ENCODE assay signal across 1 cellular context in genomic region chr10:4867109-4867519, GRCh38.
TF ChIP-seq lines count a peak whose summit lies in the region.

No MANE protein-coding gene starts in this region.

TF ChIP-seq in K562, 482 proteins besides CTCF, POLR2A, EP300 and RAD21 (continued from another document and continues in another):
- TF ChIP-seq GTF2B (IDR thresholded peaks at IDR 0.05; ENCODE audit: extremely low read depth, insufficient read length) (no peak), TAF15 (IDR thresholded peaks at IDR 0.05; ENCODE audit: low read depth, low read length) (no peak), NFE2 (IDR thresholded peaks at IDR 0.05; ENCODE audit: low read depth) (no peak), MCM7 (IDR thresholded peaks at IDR 0.05) (no peak), ATF2 (CRISPR knock-in tag; IDR thresholded peaks at IDR 0.05) (no peak), CBFA2T2 (conservative IDR thresholded peaks at IDR 0.05) (no peak), HDAC1 (IDR thresholded peaks at IDR 0.05) (no peak), TSHZ1 (CRISPR knock-in tag; IDR thresholded peaks at IDR 0.05) (peak; percentile 73), HMGXB4 (CRISPR knock-in tag; IDR thresholded peaks at IDR 0.05) (no peak), HSF4 (CRISPR knock-in tag; IDR thresholded peaks at IDR 0.05; ENCODE audit: borderline replicate concordance) (peak; percentile 86; the same call in 1 of the 2 replicates), SMARCC2 (IDR thresholded peaks at IDR 0.05; ENCODE audit: low read depth) (no peak), NR2F6 (CRISPR knock-in tag; IDR thresholded peaks at IDR 0.05) (0 out of 2 replicates have a peak, but pooled peaks have one; percentile 51), PRDM10 (IDR thresholded peaks at IDR 0.05; ENCODE audit: partially characterized antibody) (no peak), SIN3A (IDR thresholded peaks at IDR 0.05; ENCODE audit: borderline replicate concordance in 2 of 2, control insufficient read depth in 1 of 2, low read depth in 2 of 2, low read length in 2 of 2) (no peak), ZNF507 (tag; conservative IDR thresholded peaks at IDR 0.05) (no peak; the same call in 1 of the 2 replicates), ZNF518B (CRISPR knock-in tag; IDR thresholded peaks at IDR 0.05) (no peak), DDX20 (tag; IDR thresholded peaks at IDR 0.05; ENCODE audit: low read depth) (peak; percentile 91), HDAC3 (IDR thresholded peaks at IDR 0.05; ENCODE audit: borderline replicate concordance, partially characterized antibody) (no peak), RBM17 (IDR thresholded peaks at IDR 0.05; ENCODE audit: borderline replicate concordance, low read depth, low read length) (no peak), TSC22D4 (tag; IDR thresholded peaks at IDR 0.05) (no peak), RFX7 (CRISPR knock-in tag; IDR thresholded peaks at IDR 0.05) (0 out of 2 replicates have a peak, but pooled peaks have one; percentile 41), CGGBP1 (CRISPR knock-in tag; IDR thresholded peaks at IDR 0.05) (no peak), NCOA2 (IDR thresholded peaks at IDR 0.05; ENCODE audit: partially characterized antibody in 2 of 2) (no peak), HIVEP1 (CRISPR knock-in tag; IDR thresholded peaks at IDR 0.05) (peak; percentile 77; the same call in 1 of the 2 replicates), FUS (optimal IDR thresholded peaks at IDR 0.05; ENCODE audit: low read depth, low read length) (no peak), TRIM25 (IDR thresholded peaks at IDR 0.05; ENCODE audit: borderline replicate concordance) (no peak), ZBTB1 (CRISPR knock-in tag; IDR thresholded peaks at IDR 0.05; ENCODE audit: borderline replicate concordance, low read depth) (no peak), ZNF24 (IDR thresholded peaks at IDR 0.05) (no peak), HNRNPH1 (optimal IDR thresholded peaks at IDR 0.05; ENCODE audit: low read depth, low read length) (no peak), BCL6 (CRISPR knock-in tag; IDR thresholded peaks at IDR 0.05) (no peak), E2F6 (IDR thresholded peaks at IDR 0.05; ENCODE audit: borderline replicate concordance in 1 of 2, extremely low read depth in 1 of 2, insufficient read depth in 1 of 2, insufficient read length in 1 of 2, low read depth in 1 of 2, low read length in 1 of 2, poor library complexity in 1 of 2, severe bottlenecking in 1 of 2) (no peak), SNAPC5 (CRISPR knock-in tag; IDR thresholded peaks at IDR 0.05) (no peak), SLC30A9 (CRISPR knock-in tag; IDR thresholded peaks at IDR 0.05) (no peak), ERF (CRISPR knock-in tag; IDR thresholded peaks at IDR 0.05) (0 out of 2 replicates have a peak, but pooled peaks have one; percentile 64), GTF3C2 (IDR thresholded peaks at IDR 0.05; ENCODE audit: borderline replicate concordance, extremely low read depth, insufficient read length) (no peak), ETV5 (CRISPR knock-in tag; IDR thresholded peaks at IDR 0.05; ENCODE audit: low read depth) (no peak), TCFL5 (CRISPR knock-in tag; conservative IDR thresholded peaks at IDR 0.05) (0 out of 2 replicates have a peak, but pooled peaks have one; percentile 47), ZNF695 (CRISPR knock-in tag; IDR thresholded peaks at IDR 0.05) (no peak)
